Comparison of ENCODE assay signal across 15 cellular contexts in the genomic region with DNA sequence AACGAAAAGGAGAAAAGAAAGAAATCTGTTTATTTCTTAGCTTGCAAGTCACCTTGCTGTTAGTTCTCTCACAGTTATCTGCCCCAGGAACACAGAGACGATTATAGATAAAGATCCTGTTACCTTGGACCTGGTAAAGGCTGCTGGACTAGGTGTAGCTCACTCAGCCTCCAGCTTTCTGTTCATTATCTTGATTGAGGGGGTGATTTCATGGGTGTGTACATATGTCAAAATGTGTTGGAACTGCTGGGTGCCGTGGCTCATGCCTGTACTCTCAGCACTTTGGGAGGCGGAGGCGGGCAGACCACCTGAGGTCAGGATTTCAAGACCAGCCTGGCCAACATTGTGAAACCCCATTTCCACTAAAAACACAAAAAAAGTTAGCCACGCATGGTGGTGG. TPM values are rescaled to one million over a fixed set of nuclear protein-coding genes. Genes with fewer than 3 reads are reported as not detected.
DNase-seq lines count a peak whose midpoint lies in the region; ATAC-seq, FAIRE-seq and TF ChIP-seq lines count a peak whose summit lies in the region.
"Had no signal": no experiment of that assay in that cellular context is flagged by ENCODE, and none has a peak within 500 bp of the region (broad histone marks: within the 10 kb centered on the region; RNA-seq: fewer than 3 reads in every experiment).

No MANE protein-coding gene starts in this region.

- H3K36me3 Mint-ChIP-seq in mesothelial cell of epicardium = peaks cover 15% of the 10 kb centered on the region

- H3K4me3 ChIP-seq in HEK293 (ENCODE audit: low read depth, low read length) (no peak overlapping the region), K562 (no peak overlapping the region), suprapubic skin (no peak overlapping the region), MM.1S (ENCODE audit: low read length) (no peak overlapping the region)
- H3K4me3 ChIP-seq: A549, GM23248 had no signal

- peaks cover 19% of the 10 kb centered on the region for H3K4me1 Mint-ChIP-seq in mesothelial cell of epicardium

- intact Hi-C loops in K562 (cut with micrococcal nuclease) = no loop called here

- TF ChIP-seq EP300 in K562 (IDR thresholded peaks at IDR 0.05; ENCODE audit: low read length) (no peak), suprapubic skin (IDR thresholded peaks at IDR 0.05) (no peak)

- no peaks in the 10 kb centered on the region for H3K27me3 Mint-ChIP-seq in mesothelial cell of epicardium (ENCODE audit: low read depth)
- H3K27me3 Mint-ChIP-seq: CD4-positive, CD25-positive, alpha-beta regulatory T cell had no signal

- H4K20me1 ChIP-seq in K562 (replicated peaks; ENCODE audit: control insufficient read depth, insufficient read depth, low read length) (no peaks in the 10 kb centered on the region), MM.1S (ENCODE audit: insufficient read depth, low read length) (no peaks in the 10 kb centered on the region)

- H3K4me2 ChIP-seq in K562 (ENCODE audit: insufficient read depth, low read length) (no peak overlapping the region), MM.1S (ENCODE audit: low read depth, low read length) (no peak overlapping the region)
- H3K4me2 ChIP-seq: A549 had no signal

- no peaks in the 10 kb centered on the region for H3K9me3 ChIP-seq in HEK293 (ENCODE audit: control insufficient read depth, insufficient read depth, low read depth, low read length)
- peaks cover 6% of the 10 kb centered on the region for H3K9me3 ChIP-seq in K562 (replicated peaks; ENCODE audit: control insufficient read depth, insufficient read depth, low read depth, low read length)
- no peaks in the 10 kb centered on the region for H3K9me3 ChIP-seq in suprapubic skin
- no peaks in the 10 kb centered on the region for H3K9me3 ChIP-seq in MM.1S (replicated peaks; ENCODE audit: insufficient read depth, low read length)
- H3K9me3 ChIP-seq: A549 had no signal

- no peaks in the 10 kb centered on the region for H3K27me3 ChIP-seq in K562 (ENCODE audit: control insufficient read depth in 2 of 2, insufficient read depth in 2 of 2, low read length in 2 of 2)
- H3K27me3 ChIP-seq in suprapubic skin = no peaks in the 10 kb centered on the region
- H3K27me3 ChIP-seq in MM.1S (replicated peaks; ENCODE audit: insufficient read depth, low read length) = peaks cover 60% of the 10 kb centered on the region

- H3K36me3 ChIP-seq in HEK293 (ENCODE audit: control insufficient read depth in 2 of 2, insufficient read depth in 1 of 2, low read length in 2 of 2) (no peaks in the 10 kb centered on the region; a peak in 1 of 3 replicates), K562 (ENCODE audit: control insufficient read depth, insufficient read depth, low read length) (no peaks in the 10 kb centered on the region), suprapubic skin (no peaks in the 10 kb centered on the region), MM.1S (replicated peaks; ENCODE audit: insufficient read depth, low read length) (no peaks in the 10 kb centered on the region)

- H3K27ac ChIP-seq in HEK293 (ENCODE audit: extremely low read depth, low read depth, low read length) (no peak overlapping the region), K562 (ENCODE audit: extremely low read depth, low read depth, low read length) (no peak overlapping the region), suprapubic skin (peak overlapping the region; percentile 76), MM.1S (ENCODE audit: low read length) (no peak overlapping the region)
- H3K27ac ChIP-seq: A549, GM23248, HL-60 had no signal

- no peaks in the 10 kb centered on the region for H3K9me3 Mint-ChIP-seq in mesothelial cell of epicardium

- H3K9ac ChIP-seq in K562 (ENCODE audit: insufficient read depth in 1 of 2, low read depth in 2 of 2, low read length in 2 of 2) (no peak overlapping the region), MM.1S (ENCODE audit: low read length) (no peak overlapping the region)
- H3K9ac ChIP-seq: GM23248 had no signal

- TF ChIP-seq CTCF in HEK293 (tag by site-specific recombination; IDR thresholded peaks at IDR 0.05) (no peak), K562 (IDR thresholded peaks at IDR 0.05 in 2 of 3, conservative IDR thresholded peaks at IDR 0.05 in 1 of 3; ENCODE audit: insufficient read depth in 2 of 3, low read depth in 1 of 3, low read length in 3 of 3) (no peak), mesothelial cell of epicardium (IDR thresholded peaks at IDR 0.05; ENCODE audit: unreplicated experiment) (no peak), suprapubic skin (IDR thresholded peaks at IDR 0.05) (no peak), MM.1S (IDR thresholded peaks at IDR 0.05; ENCODE audit: low read length) (no peak)

- H3K9me1 ChIP-seq in K562 (ENCODE audit: control insufficient read depth, insufficient read depth, low read length) = no peaks in the 10 kb centered on the region

- no peak for FAIRE-seq in K562 (lab: Jason Lieb, UNC)
- FAIRE-seq: A549, H54 had no signal

- no peak for TF ChIP-seq RAD21 in K562 (CRISPR knock-in tag; conservative IDR thresholded peaks at IDR 0.05 in 1 of 2, IDR thresholded peaks at IDR 0.05 in 1 of 2)

- no peak overlapping the region for H3K4me3 Mint-ChIP-seq in mesothelial cell of epicardium
- H3K4me3 Mint-ChIP-seq: CD4-positive, CD25-positive, alpha-beta regulatory T cell had no signal

- BruUV-seq in K562 (replicated peaks; lab: Mats Ljungman, UMichigan) = no TSS peak

- H3K79me2 ChIP-seq in K562 (ENCODE audit: control insufficient read depth, insufficient read depth, low read length) = no peaks in the 10 kb centered on the region
- H3K79me2 ChIP-seq in MM.1S (ENCODE audit: low read length) = no peaks in the 10 kb centered on the region

- WGBS in K562 (ENCODE audit: insufficient coverage, low coverage, missing lambda C conversion rate) = 40% methylated on average over 3 of the region's 6 CpGs
- WGBS in suprapubic skin = 57% methylated on average over 6 of the region's 6 CpGs

- POLR2A ChIA-PET in HEK293 (lab: Yijun Ruan, JAX) (no interaction called here), K562 (lab: Yijun Ruan, JAX) (no interaction called here)

- TF ChIP-seq POLR2A in K562 (conservative IDR thresholded peaks at IDR 0.05) (no peak), suprapubic skin (IDR thresholded peaks at IDR 0.05) (no peak)

- no peaks in the 10 kb centered on the region for H3K9me2 ChIP-seq in MM.1S (replicated peaks; ENCODE audit: insufficient read depth, low read length)

- H3K27ac Mint-ChIP-seq in mesothelial cell of epicardium = peak overlapping the region; percentile 69

- no peak for DNase-seq in K562 (ENCODE audit: extremely low read depth in 1 of 4, low spot score in 3 of 4)
- no peak for DNase-seq in mesothelial cell of epicardium (ENCODE audit: low spot score in 2 of 2, unreplicated experiment in 2 of 2)
- DNase-seq in suprapubic skin (ENCODE audit: low spot score in 2 of 2) = no peak
- no peak for DNase-seq in globus pallidus (ENCODE audit: low spot score)
- DNase-seq in MM.1S = no peak
- no peak for DNase-seq in dedifferentiated amniotic fluid mesenchymal stem cell (ENCODE audit: extremely low spot score)
- DNase-seq: CD4-positive, CD25-positive, alpha-beta regulatory T cell; DMS53; GM23248; IMR-90 had no signal

- no peak for ATAC-seq in K562
- ATAC-seq: A549, HCT116 had no signal

- CTCF ChIA-PET in HEK293 (lab: Yijun Ruan, JAX) (interaction anchor here (0.6 to 0.8 kb wide), 2 partner anchors 15 to 19 kb away, joined by 3 read pairs; no protein-coding TSS in a partner anchor), K562 (lab: Yijun Ruan, JAX; ENCODE audit: low intra/inter-chr PET ratio) (no interaction called here)

- no peaks in the 10 kb centered on the region for H3F3A ChIP-seq in MM.1S (ENCODE audit: insufficient read depth, low read length)

- H2AFZ ChIP-seq in K562 (ENCODE audit: low read depth, low read length) (no peak overlapping the region), MM.1S (ENCODE audit: low read length) (no peak overlapping the region)
- H2AFZ ChIP-seq: GM23248 had no signal

- in situ Hi-C loops in K562 (cut with MboI) = no loop called here

- H3K4me1 ChIP-seq in HEK293 (ENCODE audit: control insufficient read depth, insufficient read depth, low read length) = peaks cover 3% of the 10 kb centered on the region; the same call in 1 of the 2 replicates
- H3K4me1 ChIP-seq in K562 (replicated peaks in 1 of 2; ENCODE audit: control insufficient read depth in 2 of 2, insufficient read depth in 2 of 2, low read length in 2 of 2) = peaks cover 15 to 18% of the 10 kb centered on the region in 2 experiments
- peaks cover 42% of the 10 kb centered on the region for H3K4me1 ChIP-seq in suprapubic skin
- peaks cover 10% of the 10 kb centered on the region; the same call in 1 of the 2 replicates for H3K4me1 ChIP-seq in MM.1S (ENCODE audit: low read length)
- H3K4me1 ChIP-seq: A549 had no signal

TF ChIP-seq in HEK293, 187 proteins besides CTCF, POLR2A, EP300 and RAD21:
- TF ChIP-seq ZNF530 (tag by site-specific recombination; IDR thresholded peaks at IDR 0.05; ENCODE audit: low read depth) (no peak), ZFHX2 (tag by site-specific recombination; conservative IDR thresholded peaks at IDR 0.05) (0 out of 2 replicates have a peak, but pooled peaks have one; percentile 4)

RNA-seq across cellular contexts. Expression of a gene that starts 27.9 kb away (rescaled TPM):
- 5.9 and 13.8 TPM in 2 replicates for total RNA-seq in K562 (2011; cell fraction: chromatin; rRNA removed; ENCODE audit: low replicate concordance)
- 7.5 and 9.3 TPM in 2 replicates for total RNA-seq in K562 (2011; cell fraction: nucleolus; rRNA removed)
- 6.3 and 10.6 TPM in 2 replicates for total RNA-seq in K562 (2011; cell fraction: nucleoplasm; rRNA removed)
- total RNA-seq in K562 (2014; rRNA removed) (3.8 and 5.2 TPM in 2 replicates), K562 (2014; rRNA removed; fragmentation: Illumina TruSeq; extraction: Trizol) (1.1 and 1.4 TPM in 2 replicates), K562 (2015; rRNA removed; fragmentation: Illumina TruSeq; extraction: Trizol) (2.0 and 2.8 TPM in 2 replicates), K562 (2021) (3.7 and 3.8 TPM in 2 replicates), mesothelial cell of epicardium (60.1 to 72.7 TPM (median 67.0 TPM) in 3 replicates), suprapubic skin (100 to 1,000 TPM in 3 of 4 donors, 10 to 100 TPM in 1; 84.6 to 132 (median 118) TPM)
- polyA plus RNA-seq in K562 (2011; rRNA removed) (4.4 and 7.4 TPM in 2 replicates), K562 (2014; fragmentation: Illumina TruSeq; extraction: Trizol) (1.3 and 3.1 TPM in 2 replicates), K562 (2014; fragmentation: Nextera tagmentation; extraction: Ambion mirVana) (under 1 TPM in 1 of 2 experiments, not detected in 1; 0.14 TPM), K562 (2014; rRNA removed) (4.3 and 5.6 TPM in 2 replicates)
- polyA plus RNA-seq in K562 (2011; cell fraction: cytosol; rRNA removed) = 9.3 and 12.9 TPM in 2 replicates
- polyA plus RNA-seq in K562 (2011; cell fraction: nucleus; rRNA removed) = 9.5 and 10.7 TPM in 2 replicates
- polyA plus RNA-seq in K562 (2012) = 1.4 and 6.1 TPM in 2 replicates
- 3.0 and 5.3 TPM in 2 replicates for polyA minus RNA-seq in K562 (2011; rRNA and poly(A)+ RNA removed)
- 3.1 and 5.9 TPM in 2 replicates for polyA minus RNA-seq in K562 (2011; cell fraction: cytosol; rRNA and poly(A)+ RNA removed)
- 2.7 and 4.4 TPM in 2 replicates for polyA minus RNA-seq in K562 (2011; cell fraction: nucleus; rRNA and poly(A)+ RNA removed)
- total RNA-seq: GM23248 had no signal
- polyA plus RNA-seq: GM23248 had no signal
